In genomic region chr1:146051452-146051852, GRCh38 we compare ENCODE assay signal across 8 cellular contexts. TPM values are rescaled to one million over a fixed set of nuclear protein-coding genes. Genes with fewer than 3 reads are reported as not detected.
A peak's percentile ranks its signal among the peaks of the same experiment; 100 is the strongest.
DNase-seq lines count a peak whose midpoint lies in the region; FAIRE-seq and TF ChIP-seq lines count a peak whose summit lies in the region.

No MANE protein-coding gene starts in this region.

- no peaks in the 10 kb centered on the region for H3K36me3 Mint-ChIP-seq in T-helper 1 cell treated with Interleukin-12 subunit alpha and Interleukin-12 subunit beta and Interleukin-4 antibody, amounts not matched to agents 30 μg/mL and 1 μg/mL, for 36 hours (ENCODE audit: low read depth)
- no peaks in the 10 kb centered on the region for H3K36me3 Mint-ChIP-seq in activated naive CD8-positive, alpha-beta T cell

- peak overlapping the region; percentile 98 for H3K27ac Mint-ChIP-seq in T-helper 1 cell treated with Interleukin-12 subunit alpha and Interleukin-12 subunit beta and Interleukin-4 antibody, amounts not matched to agents 30 μg/mL and 1 μg/mL, for 36 hours
- peak overlapping the region; percentile 99 for H3K27ac Mint-ChIP-seq in activated naive CD8-positive, alpha-beta T cell

- peak overlapping the region; percentile 91 for H3K4me3 Mint-ChIP-seq in T-helper 1 cell treated with Interleukin-12 subunit alpha and Interleukin-12 subunit beta and Interleukin-4 antibody, amounts not matched to agents 30 μg/mL and 1 μg/mL, for 36 hours
- H3K4me3 Mint-ChIP-seq in activated naive CD8-positive, alpha-beta T cell: peak overlapping the region; percentile 87

- H3K9me3 Mint-ChIP-seq in T-helper 1 cell treated with Interleukin-12 subunit alpha and Interleukin-12 subunit beta and Interleukin-4 antibody, amounts not matched to agents 30 μg/mL and 1 μg/mL, for 36 hours: no peaks in the 10 kb centered on the region
- no peaks in the 10 kb centered on the region for H3K9me3 Mint-ChIP-seq in activated naive CD8-positive, alpha-beta T cell (ENCODE audit: low read depth)

- TF ChIP-seq POLR2A in H54 (IDR thresholded peaks at IDR 0.05; ENCODE audit: low read depth, low read length): no peak

- peak overlapping the region; percentile 73 for H3K27ac ChIP-seq in temporal lobe (ENCODE audit: low read depth, low read length)

- no peaks in the 10 kb centered on the region for H3K27me3 Mint-ChIP-seq in T-helper 1 cell treated with Interleukin-12 subunit alpha and Interleukin-12 subunit beta and Interleukin-4 antibody, amounts not matched to agents 30 μg/mL and 1 μg/mL, for 36 hours (ENCODE audit: low read depth)
- no peaks in the 10 kb centered on the region for H3K27me3 Mint-ChIP-seq in activated naive CD8-positive, alpha-beta T cell

- H3K4me1 Mint-ChIP-seq in T-helper 1 cell treated with Interleukin-12 subunit alpha and Interleukin-12 subunit beta and Interleukin-4 antibody, amounts not matched to agents 30 μg/mL and 1 μg/mL, for 36 hours (ENCODE audit: low read depth): peaks cover 28% of the 10 kb centered on the region
- peaks cover 16% of the 10 kb centered on the region for H3K4me1 Mint-ChIP-seq in activated naive CD8-positive, alpha-beta T cell (ENCODE audit: low read depth)

- DNase-seq in T-helper 1 cell (no peak), islet precursor cell (peak; percentile 83), H54 (ENCODE audit: insufficient read length, low spot score) (no peak), NCI-H82 (lab: John Stamatoyannopoulos, UW) (no peak), SHP77 treated with DMSO at 0.1 percent for 48 hours (lab: John Stamatoyannopoulos, UW) (no peak)

- no peak for FAIRE-seq in H54 (lab: Jason Lieb, UNC)

RNA-seq across cellular contexts. Expression of gene HJV, which starts 29.9 kb away (rescaled TPM):
- total RNA-seq in temporal lobe: under 0.01 TPM

RNA-seq across cellular contexts. Expression of gene TXNIP, which starts 55.1 kb away (rescaled TPM):
- total RNA-seq in temporal lobe: 144 TPM
